17 cellular contexts compared by ENCODE assay signal in genomic region chr12:53388932-53389331, GRCh38. TPM values are rescaled to one million over a fixed set of nuclear protein-coding genes. Genes with fewer than 3 reads are reported as not detected.
DNase-seq lines count a peak whose midpoint lies in the region; ATAC-seq and TF ChIP-seq lines count a peak whose summit lies in the region.
"Had no signal": no experiment of that assay in that cellular context is flagged by ENCODE, and none has a peak within 500 bp of the region (broad histone marks: within the 10 kb centered on the region; RNA-seq: fewer than 3 reads in every experiment).

No MANE protein-coding gene starts in this region.

- BruUV-seq in MCF 10A (replicated peaks; lab: Mats Ljungman, UMichigan) (no TSS peak), mammary epithelial cell (replicated peaks; lab: Mats Ljungman, UMichigan) (no TSS peak)

- H3K9me3 ChIP-seq in mammary epithelial cell (replicated peaks; ENCODE audit: insufficient read depth, low read length) (no peaks in the 10 kb centered on the region), adipocyte (ENCODE audit: control insufficient read depth, low read length) (no peaks in the 10 kb centered on the region), mesenchymal stem cell (ENCODE audit: control insufficient read depth, low read length) (no peaks in the 10 kb centered on the region), tibial nerve (no peaks in the 10 kb centered on the region)
- H3K9me3 ChIP-seq: BE2C had no signal

- H3K4me2 ChIP-seq in mammary epithelial cell (ENCODE audit: insufficient read depth, low read depth, low read length) (no peak overlapping the region), mesenchymal stem cell (ENCODE audit: low read length, poor library complexity, severe bottlenecking) (no peak overlapping the region)

- H3K36me3 ChIP-seq in mammary epithelial cell (ENCODE audit: insufficient read depth, low read length) (peaks cover 7% of the 10 kb centered on the region), adipocyte (ENCODE audit: control insufficient read depth, insufficient read depth, low read length, severe bottlenecking) (no peaks in the 10 kb centered on the region), mesenchymal stem cell (ENCODE audit: control insufficient read depth in 1 of 2, insufficient read depth in 2 of 2, low read depth in 1 of 2, low read length in 2 of 2) (peaks cover 16 to 19% of the 10 kb centered on the region in 2 experiments), tibial nerve (peaks cover 0 to 33% (median 0%) of the 10 kb centered on the region in 3 donors)

- no peaks in the 10 kb centered on the region for H4K20me1 ChIP-seq in mammary epithelial cell (ENCODE audit: insufficient read depth, low read length)

- intact Hi-C loops in MCF 10A (cut with micrococcal nuclease), result no loop called here
- intact Hi-C loops in mammary epithelial cell (cut with micrococcal nuclease), result no loop called here

- H2BK12ac ChIP-seq in mesenchymal stem cell (ENCODE audit: low read length in 2 of 2), result no peak overlapping the region

- H3K18ac ChIP-seq in mesenchymal stem cell (ENCODE audit: low read depth in 1 of 2, low read length in 2 of 2), result no peak overlapping the region

- H3K4me3 ChIP-seq in mammary epithelial cell (replicated peaks in 1 of 3; ENCODE audit: insufficient read depth in 1 of 3, low read depth in 2 of 3, low read length in 3 of 3) (no peak overlapping the region), adipocyte (ENCODE audit: low read length) (peak overlapping the region; percentile 69), mesenchymal stem cell (ENCODE audit: insufficient read depth in 1 of 2, low read depth in 1 of 2, low read length in 2 of 2) (peak overlapping the region in 1 of 2 experiments; percentile 60), tibial nerve (peak overlapping the region in 1 of 4 donors; percentile 23)

- peaks cover 28% of the 10 kb centered on the region for H3K4me1 Mint-ChIP-seq in MCF 10A (ENCODE audit: insufficient read depth, unreplicated experiment)

- no peak overlapping the region for H2AFZ ChIP-seq in mammary epithelial cell (ENCODE audit: low read depth, low read length)
- H2AFZ ChIP-seq in mesenchymal stem cell (ENCODE audit: low read depth, low read length), result no peak overlapping the region

- H3K79me2 ChIP-seq in mammary epithelial cell (ENCODE audit: insufficient read depth, low read length), result peaks cover 93% of the 10 kb centered on the region

- DNase-seq in MCF 10A (ENCODE audit: unreplicated experiment), result no peak
- no peak for DNase-seq in mammary epithelial cell
- DNase-seq in adipocyte (ENCODE audit: low read depth), result no peak
- DNase-seq in mesenchymal stem cell, result no peak
- no peak for DNase-seq in tibial nerve (ENCODE audit: low spot score in 2 of 2)
- no peak for DNase-seq in T-helper 9 cell
- DNase-seq in OCI-M1 (lab: John Stamatoyannopoulos, UW), result no peak
- DNase-seq: BE2C; GDM1; hypothalamus; NCI-H2171; stimulated activated CD4-positive, alpha-beta T cell treated with anti-CD3 and anti-CD28 coated beads, Interleukin-12 subunit alpha, Interleukin-12 subunit beta, amount 100 ng/mL, for 4 hours; WERI-Rb-1 had no signal

- no peak overlapping the region for H3K23ac ChIP-seq in mesenchymal stem cell (ENCODE audit: low read length in 2 of 2)

- no peak overlapping the region for H4K91ac ChIP-seq in mesenchymal stem cell (ENCODE audit: low read length)

- no peak for TF ChIP-seq EP300 in tibial nerve (IDR thresholded peaks at IDR 0.05)

- no peak for TF ChIP-seq POLR2A in tibial nerve (IDR thresholded peaks at IDR 0.05)

- POLR2A ChIA-PET in MCF 10A (lab: Yijun Ruan, JAX), result interaction anchor here (1.0 to 1.9 kb wide), 2 partner anchors 36 to 323 kb away, joined by 3 to 5 read pairs; no protein-coding TSS in a partner anchor

- H3K27me3 ChIP-seq in mammary epithelial cell (ENCODE audit: insufficient read depth, low read length), result no peaks in the 10 kb centered on the region
- no peaks in the 10 kb centered on the region for H3K27me3 ChIP-seq in adipocyte (replicated peaks; ENCODE audit: control insufficient read depth, insufficient read depth, low read length)
- H3K27me3 ChIP-seq in mesenchymal stem cell (ENCODE audit: control insufficient read depth in 1 of 2, insufficient read depth in 1 of 2, low read length in 2 of 2), result no peaks in the 10 kb centered on the region
- H3K27me3 ChIP-seq in tibial nerve, result no peaks in the 10 kb centered on the region
- H3K27me3 ChIP-seq: BE2C had no signal

- no peak overlapping the region for H2BK5ac ChIP-seq in mesenchymal stem cell (ENCODE audit: low read depth, low read length, poor library complexity, severe bottlenecking)

- no peak overlapping the region for H4K8ac ChIP-seq in mesenchymal stem cell (ENCODE audit: low read length)

- CTCF ChIA-PET in MCF 10A (lab: Yijun Ruan, JAX) (interaction anchor here (1.5 kb wide), 1 partner anchor 32 kb away, joined by 13 read pairs; no protein-coding TSS in a partner anchor), mammary epithelial cell (lab: Charles Lee; ENCODE audit: low non-redundant PET) (no interaction called here)

- H3K4me1 ChIP-seq in mammary epithelial cell (ENCODE audit: insufficient read depth, low read length) (peaks cover 17% of the 10 kb centered on the region), adipocyte (ENCODE audit: control insufficient read depth, insufficient read depth, low read length) (peaks cover 68% of the 10 kb centered on the region), mesenchymal stem cell (ENCODE audit: control insufficient read depth, insufficient read depth, low read depth, low read length) (peaks cover 18% of the 10 kb centered on the region), tibial nerve (peaks cover 0 to 82% (median 51%) of the 10 kb centered on the region in 4 donors)

- peak overlapping the region; percentile 54 for H2AK5ac ChIP-seq in mesenchymal stem cell (ENCODE audit: low read length, severe bottlenecking)

- 97% methylated on average over 3 of the region's 4 CpGs for WGBS in mammary epithelial cell (ENCODE audit: low coverage, missing lambda C conversion rate)
- WGBS in mesenchymal stem cell, result 100% methylated on average over 2 of the region's 4 CpGs
- 85 to 90% methylated on average over 4 of the region's 4 CpGs for WGBS in tibial nerve, 2 donors

- peaks cover 71% of the 10 kb centered on the region for H3K36me3 Mint-ChIP-seq in MCF 10A (ENCODE audit: insufficient read depth, unreplicated experiment)

- TF ChIP-seq CTCF in MCF 10A (IDR thresholded peaks at IDR 0.05; ENCODE audit: unreplicated experiment) (no peak), mammary epithelial cell (conservative IDR thresholded peaks at IDR 0.05 in 1 of 2, IDR thresholded peaks at IDR 0.05 in 1 of 2; ENCODE audit: extremely low read depth in 1 of 2, insufficient read depth in 1 of 2, low read depth in 1 of 2, low read length in 2 of 2) (no peak), tibial nerve (IDR thresholded peaks at IDR 0.05) (no peak)

- peak overlapping the region; percentile 30 for H3K4me3 Mint-ChIP-seq in MCF 10A (ENCODE audit: unreplicated experiment)

- no peak for ATAC-seq in GM18909 (IDR thresholded peaks at IDR 0.05; ENCODE audit: poor library complexity, unreplicated experiment)

- no peak overlapping the region for H2BK15ac ChIP-seq in mesenchymal stem cell (ENCODE audit: low read depth, poor library complexity, severe bottlenecking)

- H3K9ac ChIP-seq in mammary epithelial cell (ENCODE audit: insufficient read depth, low read length) (no peak overlapping the region), adipocyte (ENCODE audit: low read length) (peak overlapping the region; percentile 66), mesenchymal stem cell (ENCODE audit: low read length) (peak overlapping the region; percentile 86)

- no peaks in the 10 kb centered on the region for H3K27me3 Mint-ChIP-seq in MCF 10A (ENCODE audit: insufficient read depth, unreplicated experiment)
- H3K27me3 Mint-ChIP-seq: IgD-negative memory B cell had no signal

- H3K14ac ChIP-seq in mesenchymal stem cell (ENCODE audit: low read length in 2 of 2), result no peak overlapping the region

- no peak overlapping the region for H2BK120ac ChIP-seq in mesenchymal stem cell (ENCODE audit: low read depth, low read length)

- H3K4ac ChIP-seq in mesenchymal stem cell (ENCODE audit: low read depth in 1 of 2, low read length in 2 of 2), result no peak overlapping the region

- H3K27ac Mint-ChIP-seq in MCF 10A (ENCODE audit: low read depth, unreplicated experiment), result no peak overlapping the region

- H3K27ac ChIP-seq in mammary epithelial cell (ENCODE audit: insufficient read depth, low read depth, low read length) (no peak overlapping the region), mesenchymal stem cell (ENCODE audit: low read length, poor library complexity, severe bottlenecking) (peak overlapping the region; percentile 42), tibial nerve (peak overlapping the region; percentile 32 to 90 (median 61))
- H3K27ac ChIP-seq: WERI-Rb-1 had no signal

- H3K79me1 ChIP-seq in mesenchymal stem cell (replicated peaks; ENCODE audit: low read length, poor library complexity, severe bottlenecking), result no peaks in the 10 kb centered on the region

- H3K9me3 Mint-ChIP-seq in MCF 10A (ENCODE audit: unreplicated experiment), result no peaks in the 10 kb centered on the region
- H3K9me3 Mint-ChIP-seq: IgD-negative memory B cell had no signal

- in situ Hi-C loops in mammary epithelial cell (cut with MboI; ENCODE audit: low sequenced_read_pairs in 2 of 2), result no loop called here

- dilution Hi-C loops in mammary epithelial cell (cut with HindIII; ENCODE audit: low sequenced_read_pairs), result no loop called here

RNA-seq across cellular contexts. Expression of gene SP1, which starts 9.0 kb away (rescaled TPM):
- total RNA-seq in MCF 10A (2022) (72.9 and 76.6 TPM in 2 replicates), mammary epithelial cell (10 to 100 TPM; 55.3 to 56.9 TPM), tibial nerve (10 to 100 TPM; 45.3 to 81.5 (median 65.0) TPM)
- 38.9 TPM for polyA plus RNA-seq in mammary epithelial cell
- 74.9 TPM for polyA minus RNA-seq in mammary epithelial cell
- polyA plus RNA-seq in mesenchymal stem cell (2013, experiment 1 of 2), result 29.4 TPM
- 27.5 TPM for polyA plus RNA-seq in mesenchymal stem cell (2013, experiment 2 of 2)

RNA-seq across cellular contexts. Expression of gene AMHR2, which starts 34.7 kb away (rescaled TPM):
- total RNA-seq in MCF 10A (2022) (not detected in 2 replicates), mammary epithelial cell (not detected), tibial nerve (not detected)
- polyA plus RNA-seq in mammary epithelial cell, result not detected
- polyA minus RNA-seq in mammary epithelial cell, result not detected
- polyA plus RNA-seq in mesenchymal stem cell (2013, experiment 1 of 2), result 0.01 TPM
- not detected for polyA plus RNA-seq in mesenchymal stem cell (2013, experiment 2 of 2)
- total RNA-seq: dermis blood vessel endothelial cell had no signal
- polyA plus RNA-seq: IgD-negative memory B cell had no signal

RNA-seq across cellular contexts. Expression of gene PRR13, which starts 52.6 kb away (rescaled TPM):
- 147 and 173 TPM in 2 replicates for total RNA-seq in MCF 10A (2022)
- total RNA-seq in mammary epithelial cell, result 100 to 1,000 TPM in 1 of 2 donors, 10 to 100 TPM in 1; 43.5 to 158 TPM
- 91.8 TPM for polyA plus RNA-seq in mammary epithelial cell
- 102 TPM for polyA minus RNA-seq in mammary epithelial cell
- polyA plus RNA-seq in mesenchymal stem cell (2013, experiment 1 of 2), result 326 TPM
- polyA plus RNA-seq in mesenchymal stem cell (2013, experiment 2 of 2), result 326 TPM
- total RNA-seq in tibial nerve, result 100 to 1,000 TPM in 1 of 4 donors, 10 to 100 TPM in 3; 54.6 to 125 (median 57.0) TPM

RNA-seq across cellular contexts. Expression of gene SP7, which starts 52.8 kb away (rescaled TPM):
- total RNA-seq in MCF 10A (2022), result not detected in 2 replicates
- not detected for total RNA-seq in mammary epithelial cell
- polyA plus RNA-seq in mammary epithelial cell, result not detected
- not detected for polyA minus RNA-seq in mammary epithelial cell
- polyA plus RNA-seq in mesenchymal stem cell (2013, experiment 1 of 2), result 0.01 TPM
- polyA plus RNA-seq in mesenchymal stem cell (2013, experiment 2 of 2), result not detected
- total RNA-seq in tibial nerve, result under 1 TPM in 1 of 4 donors, not detected in 3; 0.21 TPM
- total RNA-seq: dermis blood vessel endothelial cell, mononuclear cell had no signal
- polyA plus RNA-seq: IgD-negative memory B cell had no signal
